ENCODE assay signal across 18 cellular contexts in the genomic region with DNA sequence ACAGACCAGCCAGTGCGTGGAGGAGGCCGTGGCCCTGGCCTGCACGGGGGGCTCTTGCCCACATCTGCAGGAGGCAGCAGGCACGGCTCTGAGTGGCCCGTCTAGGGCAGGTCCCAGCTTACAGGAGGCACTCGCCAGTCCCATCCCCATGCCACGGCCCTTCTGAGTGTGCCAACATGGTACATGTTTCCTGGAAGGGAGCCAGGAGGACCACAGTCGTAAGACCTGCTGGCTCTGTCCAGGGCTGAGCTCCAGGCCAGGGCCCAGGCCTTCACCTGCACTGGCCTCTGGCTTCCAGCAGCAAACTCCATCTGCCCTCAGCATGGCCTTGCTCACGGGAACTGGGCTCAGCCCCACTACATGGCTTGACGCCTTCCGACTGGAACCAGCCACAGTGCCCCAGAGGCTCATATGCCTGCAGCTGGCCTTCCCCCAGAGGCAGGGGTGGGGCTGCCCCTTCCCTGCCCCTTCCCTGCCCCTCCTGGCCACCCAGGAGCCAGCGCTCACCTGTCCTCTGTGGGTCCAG.
"Had no signal": no experiment of that assay in that cellular context is flagged by ENCODE, and none has a peak within 500 bp of the region (broad histone marks: within the 10 kb centered on the region; RNA-seq: fewer than 3 reads in every experiment).

No MANE protein-coding gene starts in this region.

- H3K9me3 Mint-ChIP-seq: activated CD8-positive, alpha-beta T cell treated with anti-CD3 and anti-CD28 coated beads for 36 hours; activated naive CD4-positive, alpha-beta T cell treated with anti-CD3 and anti-CD28 coated beads, Interleukin-2, amount 50 U/mL, for 72 hours; activated T-cell treated with anti-CD3 and anti-CD28 coated beads, Interleukin-2, amount 50 U/mL, for 4 hours; dendritic cell treated with granulocyte-macrophage colony-stimulating factor and Interleukin-4, amounts not matched to agents 40 ng/mL and 50 ng/mL, for 4 days; memory B cell; stimulated activated naive B cell treated with anti-CD40 and anti-IgM and Interleukin-4, amounts not matched to agents 10 μg/mL and 1 μg/mL and 100 μg/mL, for 72 hours had no signal

- H3K9me3 ChIP-seq: heart right ventricle, ovary, tibial artery, uterus had no signal

- H3K4me3 Mint-ChIP-seq: activated CD8-positive, alpha-beta T cell treated with anti-CD3 and anti-CD28 coated beads for 36 hours; activated T-cell treated with anti-CD3 and anti-CD28 coated beads, Interleukin-2, amount 50 U/mL, for 4 hours; dendritic cell treated with granulocyte-macrophage colony-stimulating factor and Interleukin-4, amounts not matched to agents 40 ng/mL and 50 ng/mL, for 4 days; memory B cell; stimulated activated naive B cell treated with anti-CD40 and anti-IgM and Interleukin-4, amounts not matched to agents 10 μg/mL and 1 μg/mL and 100 μg/mL, for 72 hours had no signal

- DNase-seq: activated CD4-positive, alpha-beta T cell treated with anti-CD3 and anti-CD28 coated beads for 4 hours; activated CD8-positive, alpha-beta T cell treated with anti-CD3 and anti-CD28 coated beads for 36 hours; activated effector memory CD4-positive, alpha-beta T cell treated with Interleukin-2 at 50 U/mL for 16 hours; activated T-cell treated with anti-CD3 and anti-CD28 coated beads, Interleukin-2, amount 50 U/mL, for 4 hours; amygdala; effector memory CD4-positive, alpha-beta T cell; foreskin melanocyte; stimulated activated CD4-positive, alpha-beta T cell treated with anti-CD3 and anti-CD28 coated beads, Interleukin-15, amount 100 ng/mL, for 24 hours; stimulated activated CD4-positive, alpha-beta T cell treated with anti-CD3 and anti-CD28 coated beads, Interleukin-4, amount 100 ng/mL, for 1 hour; stimulated activated naive B cell treated with anti-CD40 and anti-IgM and Interleukin-4, amounts not matched to agents 10 μg/mL and 1 μg/mL and 100 μg/mL, for 72 hours; tibial artery; uterus had no signal

- H3K27ac ChIP-seq: heart right ventricle, ovary, tibial artery, uterus had no signal

- H3K27ac Mint-ChIP-seq: activated CD8-positive, alpha-beta T cell treated with anti-CD3 and anti-CD28 coated beads for 36 hours; activated naive CD4-positive, alpha-beta T cell treated with anti-CD3 and anti-CD28 coated beads, Interleukin-2, amount 50 U/mL, for 72 hours; dendritic cell treated with granulocyte-macrophage colony-stimulating factor and Interleukin-4, amounts not matched to agents 40 ng/mL and 50 ng/mL, for 4 days; memory B cell; stimulated activated naive B cell treated with anti-CD40 and anti-IgM and Interleukin-4, amounts not matched to agents 10 μg/mL and 1 μg/mL and 100 μg/mL, for 72 hours had no signal

- H3K27me3 ChIP-seq: ovary had no signal

- H3K36me3 ChIP-seq: heart right ventricle, ovary, tibial artery, uterus had no signal

- H3K4me3 ChIP-seq: heart right ventricle, ovary, tibial artery, uterus had no signal

- H3K36me3 Mint-ChIP-seq: activated naive CD4-positive, alpha-beta T cell treated with anti-CD3 and anti-CD28 coated beads, Interleukin-2, amount 50 U/mL, for 72 hours; memory B cell; stimulated activated naive B cell treated with anti-CD40 and anti-IgM and Interleukin-4, amounts not matched to agents 10 μg/mL and 1 μg/mL and 100 μg/mL, for 72 hours had no signal

- ATAC-seq: activated CD8-positive, alpha-beta T cell treated with anti-CD3 and anti-CD28 coated beads for 36 hours; activated naive CD4-positive, alpha-beta T cell treated with anti-CD3 and anti-CD28 coated beads, Interleukin-2, amount 50 U/mL, for 72 hours; activated T-cell treated with anti-CD3 and anti-CD28 coated beads, Interleukin-2, amount 50 U/mL, for 4 hours; heart right ventricle; SK-N-SH treated with all-trans-retinoic acid at 6 μM for 48 hours; stimulated activated naive B cell treated with anti-CD40 and anti-IgM and Interleukin-4, amounts not matched to agents 10 μg/mL and 1 μg/mL and 100 μg/mL, for 72 hours had no signal
